8 cellular contexts compared by ENCODE assay signal in genomic region chr22:31313366-31314147, GRCh38. TPM values are rescaled to one million over a fixed set of nuclear protein-coding genes. Genes with fewer than 3 reads are reported as not detected.
DNase-seq lines count a peak whose midpoint lies in the region; ATAC-seq and TF ChIP-seq lines count a peak whose summit lies in the region.

No MANE protein-coding gene starts in this region.

- H3K27me3 Mint-ChIP-seq in nephron progenitor cell (ENCODE audit: low read depth, poor library complexity), result no peaks in the 10 kb centered on the region

- ATAC-seq in foreskin keratinocyte (peak; percentile 86), HG03521 (IDR thresholded peaks at IDR 0.05; ENCODE audit: unreplicated experiment) (no peak)

- no peaks in the 10 kb centered on the region for H3K4me1 ChIP-seq in foreskin keratinocyte

- DNase-seq in HT-29 (ENCODE audit: low spot score) (peak; percentile 88), RPMI7951 (ENCODE audit: low read depth) (peak; percentile 47), foreskin keratinocyte (peak; percentile 72 to 88), nephron progenitor cell (peak; percentile 70), superior temporal gyrus (ENCODE audit: extremely low spot score) (peak; percentile 86)
- peak in 3 of 4 experiments; percentile 30 to 59 (median 56) for DNase-seq in activated naive CD4-positive, alpha-beta T cell (lab: John Stamatoyannopoulos, UW)

- H3K27ac Mint-ChIP-seq in nephron progenitor cell, result no peak overlapping the region

- no peaks in the 10 kb centered on the region for H3K27me3 ChIP-seq in foreskin keratinocyte

- peaks cover under 1% of the 10 kb centered on the region for H3K4me1 Mint-ChIP-seq in nephron progenitor cell

- H3K27ac ChIP-seq in C4-2B, result peak overlapping the region; percentile 72
- H3K27ac ChIP-seq in foreskin keratinocyte, result peak overlapping the region; percentile 40

- peaks cover 23% of the 10 kb centered on the region for H3K9me3 Mint-ChIP-seq in nephron progenitor cell

- H3K36me3 Mint-ChIP-seq in nephron progenitor cell (ENCODE audit: low read depth), result peaks cover 13% of the 10 kb centered on the region

- peak; percentile 96 for TF ChIP-seq CTCF in C4-2B (conservative IDR thresholded peaks at IDR 0.05)
- peak; percentile 97 for TF ChIP-seq CTCF in foreskin keratinocyte (conservative IDR thresholded peaks at IDR 0.05)
- TF ChIP-seq CTCF in nephron progenitor cell (IDR thresholded peaks at IDR 0.05), result peak; percentile 75

- no peak overlapping the region for H3K4me3 Mint-ChIP-seq in nephron progenitor cell

RNA-seq across cellular contexts. Expression of gene PIK3IP1, which starts 21.3 kb away (rescaled TPM):
- 1.6 and 2.3 TPM in 2 replicates for total RNA-seq in HT-29 (2014; rRNA removed; shearing (Covaris generic))
- total RNA-seq in RPMI7951 (2014; rRNA removed; shearing (Covaris generic)), result 3.0 and 4.0 TPM in 2 replicates
- 6.1 and 11.9 TPM in 2 replicates for total RNA-seq in foreskin keratinocyte
- 4.6 and 8.6 TPM in 2 replicates for polyA plus RNA-seq in foreskin keratinocyte

RNA-seq across cellular contexts. Expression of gene PATZ1, which starts 32.6 kb away (rescaled TPM):
- 42.8 and 44.2 TPM in 2 replicates for total RNA-seq in HT-29 (2014; rRNA removed; shearing (Covaris generic))
- total RNA-seq in RPMI7951 (2014; rRNA removed; shearing (Covaris generic)), result 4.4 and 5.2 TPM in 2 replicates
- 11.8 and 12.2 TPM in 2 replicates for total RNA-seq in foreskin keratinocyte
- 9.2 and 10.0 TPM in 2 replicates for polyA plus RNA-seq in foreskin keratinocyte
